ENCODE assay signal across 7 cellular contexts in genomic region chr18:56748698-56749268, GRCh38.
DNase-seq lines count a peak whose midpoint lies in the region; ATAC-seq and TF ChIP-seq lines count a peak whose summit lies in the region.

No MANE protein-coding gene starts in this region.

- 48 to 93% (median 68%) methylated on average over 2 of the region's 2 CpGs for WGBS in spleen, 5 donors
- 49 to 96% methylated on average over 2 of the region's 2 CpGs for WGBS in sigmoid colon, 2 donors

- H3K27ac ChIP-seq in spleen, result no peak overlapping the region
- no peak overlapping the region for H3K27ac ChIP-seq in sigmoid colon

- TF ChIP-seq EP300 in sigmoid colon (IDR thresholded peaks at IDR 0.05), result no peak

- peak; percentile 25 for DNase-seq in GM10248 (ENCODE audit: extremely low spot score)
- DNase-seq in NCI-H128 (lab: John Stamatoyannopoulos, UW; ENCODE audit: unreplicated experiment), result peak; percentile 24
- peak; percentile 10 for DNase-seq in SW480 (ENCODE audit: low spot score)
- DNase-seq in globus pallidus (ENCODE audit: low spot score), result peak; percentile 46
- no peak for DNase-seq in spleen
- DNase-seq in sigmoid colon, result no peak

- ATAC-seq in GM19035 (IDR thresholded peaks at IDR 0.05; ENCODE audit: unreplicated experiment), result no peak

- H3K9me3 ChIP-seq in spleen (no peaks in the 10 kb centered on the region), sigmoid colon (no peaks in the 10 kb centered on the region)

- no peak for TF ChIP-seq POLR2A in spleen (IDR thresholded peaks at IDR 0.05)
- no peak for TF ChIP-seq POLR2A in sigmoid colon (IDR thresholded peaks at IDR 0.05)

- CTCF ChIA-PET in GM10248 (lab: Yijun Ruan, JAX), result interaction anchor here (0.9 to 2.7 kb wide), 6 partner anchors 10 to 815 kb away, joined by 3 to 13 read pairs (median 4); no protein-coding TSS in a partner anchor

- POLR2A ChIA-PET in GM10248 (lab: Yijun Ruan, JAX), result no interaction called here

- no peaks in the 10 kb centered on the region for H3K27me3 ChIP-seq in spleen (replicated peaks in 1 of 7)
- H3K27me3 ChIP-seq in sigmoid colon, result no peaks in the 10 kb centered on the region

- peaks cover 0 to 22% (median 3%) of the 10 kb centered on the region in 6 donors for H3K36me3 ChIP-seq in spleen
- peaks cover 0 to 10% (median 0%) of the 10 kb centered on the region in 4 donors for H3K36me3 ChIP-seq in sigmoid colon

- TF ChIP-seq CTCF in GM10248 (IDR thresholded peaks at IDR 0.05; ENCODE audit: control extremely low read depth, extremely low read depth, low read depth, missing control alignments) (peak; percentile 52), spleen (IDR thresholded peaks at IDR 0.05 in 8 of 11, conservative IDR thresholded peaks at IDR 0.05 in 3 of 11) (peak in 8 of 11 experiments; percentile 21 to 53 (median 48)), sigmoid colon (IDR thresholded peaks at IDR 0.05) (peak in 2 of 4 experiments; percentile 35 to 51)

- H3K4me1 ChIP-seq in spleen (peaks cover 0 to 18% (median 0%) of the 10 kb centered on the region in 6 donors), sigmoid colon (peaks cover 0 to 11% (median 4%) of the 10 kb centered on the region in 4 donors)

- intact Hi-C loops in spleen (cut with DNase I; ENCODE audit: low total_unique reads) (loop anchor here (5.0 kb wide), 1 partner anchor 814 kb away; no protein-coding TSS in a partner anchor), sigmoid colon (cut with DNase I) (no loop called here)

- no peak overlapping the region for H3K4me3 ChIP-seq in spleen
- H3K4me3 ChIP-seq in sigmoid colon, result no peak overlapping the region

Comparison
In these comparisons a context has a peak if more than half of its experiments do, and no peak if none do; other contexts are left out.
1. DNase-seq: peak in GM10248 (single experiment), NCI-H128 (single experiment), SW480 (single experiment) and globus pallidus (single experiment); none in spleen (single experiment) and sigmoid colon (single experiment).